Comparison of ENCODE assay signal across 7 cellular contexts in the genomic region with DNA sequence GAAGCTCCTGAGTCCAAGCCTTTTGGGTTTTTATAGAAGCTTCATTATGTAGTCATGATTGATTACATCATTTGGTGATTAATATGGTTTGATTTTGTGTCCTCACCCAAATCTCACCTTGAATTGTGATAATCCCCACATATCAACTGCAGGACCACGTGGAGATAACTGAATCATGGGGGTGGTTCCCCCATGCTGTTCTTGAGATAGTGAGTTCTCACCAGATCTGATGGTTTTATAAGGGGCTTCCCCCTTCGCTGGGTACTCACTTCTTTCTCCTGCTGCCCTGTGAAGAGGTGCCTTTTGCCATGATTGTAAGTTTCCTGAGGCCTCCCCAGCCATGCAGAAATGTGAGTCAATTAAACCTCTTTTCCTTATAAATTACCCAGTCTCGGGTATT. TPM values are rescaled to one million over a fixed set of nuclear protein-coding genes. Genes with fewer than 3 reads are reported as not detected.
DNase-seq lines count a peak whose midpoint lies in the region; ATAC-seq and TF ChIP-seq lines count a peak whose summit lies in the region.
"Not testable (repeated sequence)": the region's sequence is repeated elsewhere in the genome, so short reads cannot be mapped to it uniquely, and the experiment has no call there.

No MANE protein-coding gene starts in this region.

- peak overlapping the region; percentile 98 to 99 for H3K27ac Mint-ChIP-seq in T-cell
- H3K27ac Mint-ChIP-seq in central memory CD8-positive, alpha-beta T cell (ENCODE audit: low read depth), result peak overlapping the region; percentile 10
- H3K27ac Mint-ChIP-seq in natural killer cell, result peak overlapping the region; percentile 81 to 82

- H3K27me3 Mint-ChIP-seq in T-cell; activated T-cell treated with anti-CD3 and anti-CD28 coated beads, Interleukin-2, amount 50 U/mL, for 4 hours (ENCODE audit: low read depth); central memory CD8-positive, alpha-beta T cell; natural killer cell (ENCODE audit: low read depth in 2 of 2): not testable (repeated sequence)

- H3K4me1 Mint-ChIP-seq in T-cell (peaks cover 79 to 90% (median 86%) of the 10 kb centered on the region in 3 donors), natural killer cell (peaks cover 55 to 63% of the 10 kb centered on the region in 2 donors)
- peaks cover 75% of the 10 kb centered on the region for H3K4me1 Mint-ChIP-seq in activated T-cell treated with anti-CD3 and anti-CD28 coated beads, Interleukin-2, amount 50 U/mL, for 4 hours (ENCODE audit: low read depth)
- H3K4me1 Mint-ChIP-seq in central memory CD8-positive, alpha-beta T cell, result peaks cover 59% of the 10 kb centered on the region

- CTCF ChIA-PET in T-cell (lab: Charles Lee), result interaction anchor here (1.0 to 2.8 kb wide), 5 partner anchors 11 to 70 kb away, joined by 3 to 25 read pairs (median 5); a partner anchor contains a TSS

- TF ChIP-seq CTCF in natural killer cell (IDR thresholded peaks at IDR 0.05), result not testable (repeated sequence)

- intact Hi-C loops in natural killer cell (cut with micrococcal nuclease), result loop anchor here (5.0 kb wide), 1 partner anchor 35 kb away; a partner anchor contains a TSS

- H3K36me3 Mint-ChIP-seq in T-cell (peaks cover 74% of the 10 kb centered on the region), natural killer cell (peaks cover 30% of the 10 kb centered on the region)
- peaks cover 55% of the 10 kb centered on the region for H3K36me3 Mint-ChIP-seq in activated T-cell treated with anti-CD3 and anti-CD28 coated beads, Interleukin-2, amount 50 U/mL, for 4 hours (ENCODE audit: insufficient read depth)
- peaks cover 19% of the 10 kb centered on the region for H3K36me3 Mint-ChIP-seq in central memory CD8-positive, alpha-beta T cell (ENCODE audit: insufficient read depth)

- H3K9me3 Mint-ChIP-seq in T-cell, result peaks cover 26 to 56% (median 30%) of the 10 kb centered on the region in 3 donors
- peaks cover 54% of the 10 kb centered on the region for H3K9me3 Mint-ChIP-seq in activated T-cell treated with anti-CD3 and anti-CD28 coated beads, Interleukin-2, amount 50 U/mL, for 4 hours
- peaks cover 14% of the 10 kb centered on the region for H3K9me3 Mint-ChIP-seq in central memory CD8-positive, alpha-beta T cell
- H3K9me3 Mint-ChIP-seq in natural killer cell, result not testable (repeated sequence)

- H3K4me3 Mint-ChIP-seq in T-cell, result peak overlapping the region in 2 of 3 donors; percentile 37 to 80
- H3K4me3 Mint-ChIP-seq in activated T-cell treated with anti-CD3 and anti-CD28 coated beads, Interleukin-2, amount 50 U/mL, for 4 hours, result not testable (repeated sequence)
- peak overlapping the region; percentile 53 for H3K4me3 Mint-ChIP-seq in central memory CD8-positive, alpha-beta T cell
- H3K4me3 Mint-ChIP-seq in natural killer cell, result peak overlapping the region; percentile 56

- DNase-seq in T-cell; central memory CD8-positive, alpha-beta T cell (ENCODE audit: low spot score in 2 of 2); natural killer cell: not testable (repeated sequence)
- peak; percentile 41 for DNase-seq in activated CD4-positive, alpha-beta T cell treated with anti-CD3 and anti-CD28 coated beads for 48 hours
- DNase-seq in activated T-cell treated with anti-CD3 and anti-CD28 coated beads, Interleukin-2, amount 50 U/mL, for 4 hours, result peak; percentile 9
- peak; percentile 21 for DNase-seq in activated naive CD4-positive, alpha-beta T cell treated with anti-CD3 and anti-CD28 coated beads, Interleukin-2, amount 50 U/mL, for 16 hours
- peak; percentile 20 for DNase-seq in stimulated activated naive CD4-positive, alpha-beta T cell treated with Interleukin-2 at 50 U/mL for 16 hours (lab: John Stamatoyannopoulos, UW)

- not testable (repeated sequence) for ATAC-seq in T-cell (replicated peaks in 1 of 4); central memory CD8-positive, alpha-beta T cell (replicated peaks; ENCODE audit: extremely low read depth, poor library complexity, severe bottlenecking)
- peak; percentile 86 to 88 for ATAC-seq in activated T-cell treated with anti-CD3 and anti-CD28 coated beads, Interleukin-2, amount 50 U/mL, for 4 hours
- peak; percentile 50 to 72 (median 68) for ATAC-seq in natural killer cell

- POLR2A ChIA-PET in T-cell (lab: Charles Lee), result not testable (repeated sequence)

RNA-seq across cellular contexts. Expression of a gene that starts 35.5 kb away (rescaled TPM):
- total RNA-seq in T-cell, result 100 to 1,000 TPM in 2 of 5 donors, 10 to 100 TPM in 3; 80.8 to 140 (median 86.3) TPM
- 10 to 100 TPM; 26.4 to 30.8 (median 28.3) TPM for total RNA-seq in activated T-cell treated with anti-CD3 and anti-CD28 coated beads, Interleukin-2, amount 50 U/mL, for 4 hours
- 100 to 1,000 TPM in 2 of 3 donors, 10 to 100 TPM in 1; 79.8 to 124 (median 119) TPM for total RNA-seq in natural killer cell

Comparison
In these comparisons a context has a peak if more than half of its experiments do, and no peak if none do; other contexts are left out.
1. H3K27ac Mint-ChIP-seq: peak in every context shown above with its lines; median percentile 98 in T-cell; 82 in natural killer cell; 10 in central memory CD8-positive, alpha-beta T cell.